In genomic region chr18:65623686-65624085, GRCh38 we compare ENCODE assay signal across 22 cellular contexts.
"Had no signal": no experiment of that assay in that cellular context is flagged by ENCODE, and none has a peak within 500 bp of the region (broad histone marks: within the 10 kb centered on the region; RNA-seq: fewer than 3 reads in every experiment).

No MANE protein-coding gene starts in this region.

- H3K27ac Mint-ChIP-seq: mesothelial cell of epicardium; naive B cell; natural killer cell; stimulated activated naive B cell treated with anti-CD40 and anti-IgM and Interleukin-4, amounts not matched to agents 10 μg/mL and 1 μg/mL and 100 μg/mL, for 72 hours had no signal

- ATAC-seq: heart right ventricle; left cardiac atrium; left lung; natural killer cell; psoas muscle; right lobe of liver; stimulated activated naive B cell treated with anti-CD40 and anti-IgM and Interleukin-4, amounts not matched to agents 10 μg/mL and 1 μg/mL and 100 μg/mL, for 72 hours; stimulated activated naive CD8-positive, alpha-beta T cell treated with anti-CD3 and anti-CD28 coated beads, Interleukin-15, Interleukin-2, amounts not matched to agents 100 U/mL and 50 U/mL, for 24 hours had no signal

- H3K9me3 Mint-ChIP-seq: mesothelial cell of epicardium; stimulated activated naive B cell treated with anti-CD40 and anti-IgM and Interleukin-4, amounts not matched to agents 10 μg/mL and 1 μg/mL and 100 μg/mL, for 72 hours had no signal

- DNase-seq: heart right ventricle; kidney glomerular epithelial cell; left cardiac atrium; left lung; mesendoderm; naive B cell; natural killer cell; occipital lobe; psoas muscle; right lobe of liver; stimulated activated CD4-positive, alpha-beta T cell treated with anti-CD3 and anti-CD28 coated beads, Interleukin-1b, Interleukin-23, amount 100 ng/mL, for 48 hours; stimulated activated CD4-positive, alpha-beta T cell treated with anti-CD3 and anti-CD28 coated beads, Interleukin-2, amount 100 ng/mL, for 48 hours; stimulated activated CD4-positive, alpha-beta T cell treated with anti-CD3 and anti-CD28 coated beads, Interleukin-4, amount 100 ng/mL, for 4 hours; stimulated activated CD8-positive, alpha-beta memory T cell treated with anti-CD3 and anti-CD28 coated beads, Interleukin-4, amount 100 ng/mL, for 48 hours; stimulated activated naive B cell treated with anti-CD40 and anti-IgM and Interleukin-4, amounts not matched to agents 10 μg/mL and 1 μg/mL and 100 μg/mL, for 72 hours; stimulated activated naive CD8-positive, alpha-beta T cell treated with anti-CD3 and anti-CD28 coated beads, Interleukin-15, Interleukin-2, amounts not matched to agents 100 U/mL and 50 U/mL, for 24 hours; stomach; testis; thyroid gland; transverse colon; upper lobe of left lung had no signal

- H3K4me3 Mint-ChIP-seq: mesothelial cell of epicardium; naive B cell; natural killer cell; stimulated activated naive B cell treated with anti-CD40 and anti-IgM and Interleukin-4, amounts not matched to agents 10 μg/mL and 1 μg/mL and 100 μg/mL, for 72 hours had no signal

- H3K4me1 Mint-ChIP-seq: mesothelial cell of epicardium; naive B cell; natural killer cell; stimulated activated naive B cell treated with anti-CD40 and anti-IgM and Interleukin-4, amounts not matched to agents 10 μg/mL and 1 μg/mL and 100 μg/mL, for 72 hours had no signal

- H3K36me3 Mint-ChIP-seq: mesothelial cell of epicardium; naive B cell; stimulated activated naive B cell treated with anti-CD40 and anti-IgM and Interleukin-4, amounts not matched to agents 10 μg/mL and 1 μg/mL and 100 μg/mL, for 72 hours had no signal

- H3K27me3 Mint-ChIP-seq: naive B cell; stimulated activated naive B cell treated with anti-CD40 and anti-IgM and Interleukin-4, amounts not matched to agents 10 μg/mL and 1 μg/mL and 100 μg/mL, for 72 hours had no signal
